Comparison of ENCODE assay signal across 1 cellular context in the genomic region with DNA sequence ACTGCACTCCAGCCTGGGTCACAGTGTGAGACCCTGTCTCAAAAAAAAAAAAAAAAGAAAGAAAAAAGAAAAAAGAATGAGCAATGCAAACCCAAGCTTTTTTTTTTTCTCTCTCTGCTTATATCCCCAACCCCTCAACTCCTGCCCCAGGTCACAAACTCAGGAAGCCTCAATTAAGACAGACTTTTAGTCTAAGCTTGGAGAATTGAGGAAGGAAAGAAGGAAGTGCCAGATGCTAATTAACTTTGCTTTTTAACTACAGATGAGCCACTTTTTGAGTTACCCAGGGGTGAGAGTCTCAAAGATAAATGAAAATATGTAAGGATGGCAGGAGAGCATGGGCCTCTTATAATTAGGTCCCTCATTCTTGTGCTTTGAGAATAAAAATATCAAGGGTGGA.
TF ChIP-seq lines count a peak whose summit lies in the region.

No MANE protein-coding gene starts in this region.

TF ChIP-seq in K562, 482 proteins besides CTCF, POLR2A, EP300 and RAD21 (continued from another document):
- TF ChIP-seq, protein P1, sequence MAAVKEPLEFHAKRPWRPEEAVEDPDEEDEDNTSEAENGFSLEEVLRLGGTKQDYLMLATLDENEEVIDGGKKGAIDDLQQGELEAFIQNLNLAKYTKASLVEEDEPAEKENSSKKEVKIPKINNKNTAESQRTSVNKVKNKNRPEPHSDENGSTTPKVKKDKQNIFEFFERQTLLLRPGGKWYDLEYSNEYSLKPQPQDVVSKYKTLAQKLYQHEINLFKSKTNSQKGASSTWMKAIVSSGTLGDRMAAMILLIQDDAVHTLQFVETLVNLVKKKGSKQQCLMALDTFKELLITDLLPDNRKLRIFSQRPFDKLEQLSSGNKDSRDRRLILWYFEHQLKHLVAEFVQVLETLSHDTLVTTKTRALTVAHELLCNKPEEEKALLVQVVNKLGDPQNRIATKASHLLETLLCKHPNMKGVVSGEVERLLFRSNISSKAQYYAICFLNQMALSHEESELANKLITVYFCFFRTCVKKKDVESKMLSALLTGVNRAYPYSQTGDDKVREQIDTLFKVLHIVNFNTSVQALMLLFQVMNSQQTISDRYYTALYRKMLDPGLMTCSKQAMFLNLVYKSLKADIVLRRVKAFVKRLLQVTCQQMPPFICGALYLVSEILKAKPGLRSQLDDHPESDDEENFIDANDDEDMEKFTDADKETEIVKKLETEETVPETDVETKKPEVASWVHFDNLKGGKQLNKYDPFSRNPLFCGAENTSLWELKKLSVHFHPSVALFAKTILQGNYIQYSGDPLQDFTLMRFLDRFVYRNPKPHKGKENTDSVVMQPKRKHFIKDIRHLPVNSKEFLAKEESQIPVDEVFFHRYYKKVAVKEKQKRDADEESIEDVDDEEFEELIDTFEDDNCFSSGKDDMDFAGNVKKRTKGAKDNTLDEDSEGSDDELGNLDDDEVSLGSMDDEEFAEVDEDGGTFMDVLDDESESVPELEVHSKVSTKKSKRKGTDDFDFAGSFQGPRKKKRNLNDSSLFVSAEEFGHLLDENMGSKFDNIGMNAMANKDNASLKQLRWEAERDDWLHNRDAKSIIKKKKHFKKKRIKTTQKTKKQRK (IDR thresholded peaks at IDR 0.05; ENCODE audit: borderline replicate concordance, low read depth, low read length): no peak
- TF ChIP-seq CXXC5 (CRISPR knock-in tag; IDR thresholded peaks at IDR 0.05) (no peak), MIER1 (IDR thresholded peaks at IDR 0.05; ENCODE audit: low read depth) (no peak)
